Comparison of ENCODE assay signal across 1 cellular context in genomic region chr5:172235132-172235780, GRCh38.
TF ChIP-seq lines count a peak whose summit lies in the region.

No MANE protein-coding gene starts in this region.

TF ChIP-seq in HepG2, 621 proteins besides CTCF, POLR2A, EP300 and RAD21 (continued from another document):
- no peak for TF ChIP-seq ZNF704 (CRISPR knock-in tag; IDR thresholded peaks at IDR 0.05; ENCODE audit: borderline replicate concordance)
- TF ChIP-seq TEAD3 (CRISPR knock-in tag; optimal IDR thresholded peaks at IDR 0.05; ENCODE audit: borderline replicate concordance) = peak; percentile 45
- TF ChIP-seq ZNF281 (CRISPR knock-in tag; IDR thresholded peaks at IDR 0.05; ENCODE audit: borderline replicate concordance) = no peak
- TF ChIP-seq MIXL1 (CRISPR knock-in tag; IDR thresholded peaks at IDR 0.05) = peak; percentile 64
- no peak for TF ChIP-seq GRHL1 (CRISPR knock-in tag; conservative IDR thresholded peaks at IDR 0.05)
- TF ChIP-seq ZNF12 (CRISPR knock-in tag; IDR thresholded peaks at IDR 0.05) = no peak
- TF ChIP-seq ZNF737 (CRISPR knock-in tag; IDR thresholded peaks at IDR 0.05; ENCODE audit: borderline replicate concordance) = no peak
- peak; percentile 70; the same call in 1 of the 2 replicates for TF ChIP-seq ZNF710 (CRISPR knock-in tag; IDR thresholded peaks at IDR 0.05; ENCODE audit: borderline replicate concordance)
- no peak for TF ChIP-seq PLSCR1 (CRISPR knock-in tag; IDR thresholded peaks at IDR 0.05; ENCODE audit: borderline replicate concordance)
- TF ChIP-seq ZNF766 (CRISPR knock-in tag; IDR thresholded peaks at IDR 0.05; ENCODE audit: borderline replicate concordance) = no peak
- no peak for TF ChIP-seq FOXP4 (CRISPR knock-in tag; IDR thresholded peaks at IDR 0.05)
- peak; percentile 73 for TF ChIP-seq GATAD2A (CRISPR knock-in tag; IDR thresholded peaks at IDR 0.05)
- TF ChIP-seq AHDC1 (CRISPR knock-in tag; IDR thresholded peaks at IDR 0.05; ENCODE audit: borderline replicate concordance) = peak; percentile 66; the same call in 1 of the 2 replicates
- TF ChIP-seq BRCA1 (CRISPR knock-in tag; IDR thresholded peaks at IDR 0.05) = no peak
- TF ChIP-seq PITX1 (CRISPR knock-in tag; IDR thresholded peaks at IDR 0.05) = peak; percentile 69; the same call in 1 of the 2 replicates
- no peak for TF ChIP-seq ZNF709 (CRISPR knock-in tag; IDR thresholded peaks at IDR 0.05)
- peak; percentile 49; the same call in 1 of the 2 replicates for TF ChIP-seq ZNF564 (CRISPR knock-in tag; IDR thresholded peaks at IDR 0.05)
- TF ChIP-seq SRY (CRISPR knock-in tag; IDR thresholded peaks at IDR 0.05) = no peak
- no peak for TF ChIP-seq CEBPB (IDR thresholded peaks at IDR 0.05; ENCODE audit: borderline replicate concordance, low read depth, low read length)
- TF ChIP-seq RFX3 (CRISPR knock-in tag; IDR thresholded peaks at IDR 0.05) = no peak
- no peak for TF ChIP-seq KAT8 (CRISPR knock-in tag; IDR thresholded peaks at IDR 0.05)
- TF ChIP-seq KLF16 (CRISPR knock-in tag; IDR thresholded peaks at IDR 0.05) = peak in 1 of 2 experiments; percentile 44; a peak in 1 of 4 replicates
- 0 out of 2 replicates have a peak, but pooled peaks have one; percentile 31 for TF ChIP-seq ZNF580 (CRISPR knock-in tag; IDR thresholded peaks at IDR 0.05; ENCODE audit: borderline replicate concordance, low read depth)
- TF ChIP-seq ZFP1 (CRISPR knock-in tag; IDR thresholded peaks at IDR 0.05) = peak; percentile 84
- TF ChIP-seq ASH2L (IDR thresholded peaks at IDR 0.05; ENCODE audit: insufficient read length, low read depth, low read length) = peak; percentile 20
- TF ChIP-seq ZFY (CRISPR knock-in tag; IDR thresholded peaks at IDR 0.05) = no peak
- no peak for TF ChIP-seq ZSCAN20 (CRISPR knock-in tag; IDR thresholded peaks at IDR 0.05; ENCODE audit: borderline replicate concordance)
- TF ChIP-seq PHF5A (CRISPR knock-in tag; IDR thresholded peaks at IDR 0.05; ENCODE audit: low read depth, unreplicated experiment) = peak; percentile 68
- peak; percentile 31; the same call in 1 of the 2 replicates for TF ChIP-seq GFI1 (CRISPR knock-in tag; IDR thresholded peaks at IDR 0.05; ENCODE audit: borderline replicate concordance)
- no peak for TF ChIP-seq RBAK (CRISPR knock-in tag; IDR thresholded peaks at IDR 0.05)
- TF ChIP-seq TBP (CRISPR knock-in tag; IDR thresholded peaks at IDR 0.05) = no peak
- TF ChIP-seq ZGPAT (CRISPR knock-in tag; IDR thresholded peaks at IDR 0.05) = peak; percentile 36; the same call in 1 of the 2 replicates
